1 cellular context compared by ENCODE assay signal in the genomic region with DNA sequence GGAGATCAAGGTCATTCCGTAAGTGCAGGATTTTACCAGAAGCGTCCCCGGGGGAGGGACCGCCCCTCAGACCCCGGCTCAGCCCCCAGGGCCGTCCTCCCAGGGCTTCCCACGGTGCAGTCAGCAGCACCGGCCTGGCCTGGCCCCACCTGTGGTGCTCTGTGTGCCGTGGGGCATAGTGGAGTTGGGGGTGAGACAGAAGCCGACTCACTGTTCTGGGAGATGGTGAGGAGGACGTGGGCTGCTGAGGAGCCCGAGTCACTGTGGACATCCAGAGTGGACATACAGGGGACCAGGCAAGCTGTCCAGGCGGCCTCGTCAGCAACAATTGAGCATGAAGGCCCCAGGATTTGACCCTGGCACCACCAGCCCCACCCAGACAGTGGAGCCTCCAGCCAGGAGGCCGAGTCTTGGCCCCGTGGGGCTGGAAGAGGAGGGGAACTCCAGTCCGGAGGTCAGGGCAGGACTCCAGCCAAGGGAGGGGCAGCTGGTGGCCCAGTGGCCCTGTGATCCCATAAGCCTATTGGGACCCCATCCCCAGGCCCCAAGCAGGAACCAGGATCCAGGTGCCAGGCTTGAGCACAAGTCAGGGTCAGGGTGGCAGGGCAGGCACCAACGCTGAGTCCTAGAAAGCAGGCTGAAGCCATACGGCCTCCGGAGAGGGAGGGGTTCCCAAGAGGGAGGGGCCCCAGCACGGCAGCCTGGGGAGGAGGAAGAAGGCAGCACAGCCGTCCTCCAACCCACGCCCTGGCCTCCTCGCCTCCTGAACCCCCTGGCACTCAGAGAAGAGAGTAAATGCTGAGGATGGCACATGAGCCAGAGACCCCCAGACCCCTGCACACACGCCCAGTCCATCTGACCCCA.
TF ChIP-seq lines count a peak whose summit lies in the region.

No MANE protein-coding gene starts in this region.

TF ChIP-seq in IMR-90, 13 proteins besides CTCF, POLR2A, EP300 and RAD21:
- TF ChIP-seq RCOR1 (IDR thresholded peaks at IDR 0.05; ENCODE audit: insufficient replicate concordance, low read length) (no peak), FOS (IDR thresholded peaks at IDR 0.05; ENCODE audit: low read depth, low read length) (no peak), MAFK (IDR thresholded peaks at IDR 0.05; ENCODE audit: low read depth, low read length) (no peak), MXI1 (IDR thresholded peaks at IDR 0.05; ENCODE audit: borderline replicate concordance, low read depth, low read length) (no peak), NFE2L2 (IDR thresholded peaks at IDR 0.05; ENCODE audit: low read depth, low read length) (no peak), CHD1 (IDR thresholded peaks at IDR 0.05; ENCODE audit: low read depth, low read length) (no peak), MAZ (IDR thresholded peaks at IDR 0.05; ENCODE audit: borderline replicate concordance, low read depth, low read length) (no peak), RFX5 (IDR thresholded peaks at IDR 0.05; ENCODE audit: low read depth, low read length) (no peak), SMC3 (IDR thresholded peaks at IDR 0.05; ENCODE audit: low read depth, low read length) (no peak), BHLHE40 (IDR thresholded peaks at IDR 0.05; ENCODE audit: low read depth, low read length) (no peak), CEBPB (IDR thresholded peaks at IDR 0.05; ENCODE audit: low read depth, low read length) (no peak), ELK1 (IDR thresholded peaks at IDR 0.05; ENCODE audit: borderline replicate concordance, low read depth, low read length) (no peak)
- TF ChIP-seq, protein P1, sequence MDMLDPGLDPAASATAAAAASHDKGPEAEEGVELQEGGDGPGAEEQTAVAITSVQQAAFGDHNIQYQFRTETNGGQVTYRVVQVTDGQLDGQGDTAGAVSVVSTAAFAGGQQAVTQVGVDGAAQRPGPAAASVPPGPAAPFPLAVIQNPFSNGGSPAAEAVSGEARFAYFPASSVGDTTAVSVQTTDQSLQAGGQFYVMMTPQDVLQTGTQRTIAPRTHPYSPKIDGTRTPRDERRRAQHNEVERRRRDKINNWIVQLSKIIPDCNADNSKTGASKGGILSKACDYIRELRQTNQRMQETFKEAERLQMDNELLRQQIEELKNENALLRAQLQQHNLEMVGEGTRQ (IDR thresholded peaks at IDR 0.05; ENCODE audit: low read depth, low read length): no peak
TF ChIP-seq in IMR-90: peak in this region for 0.
